ENCODE assay signal across 15 cellular contexts in the genomic region with DNA sequence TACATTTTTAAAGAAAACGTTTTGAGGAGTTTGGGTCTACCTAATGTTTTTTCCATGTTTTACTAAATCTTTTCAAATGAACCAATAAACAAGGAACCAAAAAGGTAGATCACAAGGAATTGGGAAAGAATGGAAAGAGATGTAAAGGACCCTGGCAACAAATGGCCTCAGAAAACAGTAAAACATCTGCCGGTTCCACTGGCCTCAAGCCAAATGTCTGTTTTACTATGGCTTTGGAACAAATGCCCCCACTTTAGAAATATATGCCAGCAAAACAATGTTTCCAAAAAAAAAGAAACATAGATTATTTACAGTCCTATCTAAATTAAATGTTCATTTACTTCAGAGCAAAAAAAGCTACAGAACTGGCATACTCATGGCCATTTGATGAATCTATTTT. TPM values are rescaled to one million over a fixed set of nuclear protein-coding genes. Genes with fewer than 3 reads are reported as not detected.
A peak's percentile ranks its signal among the peaks of the same experiment; 100 is the strongest.
DNase-seq lines count a peak whose midpoint lies in the region; ATAC-seq and TF ChIP-seq lines count a peak whose summit lies in the region.
"Had no signal": no experiment of that assay in that cellular context is flagged by ENCODE, and none has a peak within 500 bp of the region (broad histone marks: within the 10 kb centered on the region; RNA-seq: fewer than 3 reads in every experiment).

No MANE protein-coding gene starts in this region.

- peaks cover 10% of the 10 kb centered on the region for H3K4me1 Mint-ChIP-seq in activated T-helper 17 cell treated with anti-CD3 and anti-CD28 coated beads, Interleukin-2, amount 50 U/mL, for 72 hours
- H3K4me1 Mint-ChIP-seq in nephron progenitor cell = peaks cover 23% of the 10 kb centered on the region

- peaks cover 14 to 15% of the 10 kb centered on the region in 2 experiments; a peak in 3 of 4 replicates for H3K4me1 ChIP-seq in SK-N-SH (ENCODE audit: control insufficient read depth in 1 of 2, insufficient read depth in 2 of 2, low read depth in 1 of 2, low read length in 1 of 2)

- H3K36me3 Mint-ChIP-seq in activated T-helper 17 cell treated with anti-CD3 and anti-CD28 coated beads, Interleukin-2, amount 50 U/mL, for 72 hours (ENCODE audit: low read depth) = peaks cover 41% of the 10 kb centered on the region
- peaks cover 43% of the 10 kb centered on the region for H3K36me3 Mint-ChIP-seq in nephron progenitor cell (ENCODE audit: low read depth)

- no peaks in the 10 kb centered on the region for H3K9me2 ChIP-seq in SK-N-SH

- CTCF ChIA-PET in SK-N-SH (lab: Yijun Ruan, JAX) = no interaction called here

- H3K9me3 ChIP-seq in SK-N-SH = no peaks in the 10 kb centered on the region

- H3K9ac ChIP-seq in SK-N-SH = no peak overlapping the region

- TF ChIP-seq CTCF in SK-N-SH (IDR thresholded peaks at IDR 0.05) (no peak), nephron progenitor cell (IDR thresholded peaks at IDR 0.05) (no peak)

- H2AFZ ChIP-seq in SK-N-SH (ENCODE audit: low read depth) = no peak overlapping the region

- H3F3A ChIP-seq in SK-N-SH (replicated peaks; ENCODE audit: insufficient read depth) = peaks cover 12% of the 10 kb centered on the region

- H3K79me2 ChIP-seq in SK-N-SH (ENCODE audit: insufficient read depth) = peaks cover 53% of the 10 kb centered on the region

- no peaks in the 10 kb centered on the region for H4K20me1 ChIP-seq in SK-N-SH (ENCODE audit: insufficient read depth)

- DNase-seq in SK-N-SH (peak; percentile 23), NCI-H1105 treated with DMSO at 0.1 percent for 48 hours (lab: John Stamatoyannopoulos, UW) (peak; percentile 70), nephron progenitor cell (no peak), NCI-H187 (lab: John Stamatoyannopoulos, UW) (no peak)
- DNase-seq in activated CD8-positive, alpha-beta memory T cell treated with anti-CD3 and anti-CD28 coated beads for 24 hours = no peak
- DNase-seq: caudate nucleus, H7, midbrain, NCI-H1436 treated with DMSO at 0.1 percent for 48 hours, SW 1271, WERI-Rb-1 had no signal

- H3K27me3 Mint-ChIP-seq in activated T-helper 17 cell treated with anti-CD3 and anti-CD28 coated beads, Interleukin-2, amount 50 U/mL, for 72 hours = no peaks in the 10 kb centered on the region
- H3K27me3 Mint-ChIP-seq in nephron progenitor cell (ENCODE audit: low read depth, poor library complexity) = no peaks in the 10 kb centered on the region

- no peak overlapping the region for H3K4me2 ChIP-seq in SK-N-SH

- no peaks in the 10 kb centered on the region for H3K27me3 ChIP-seq in SK-N-SH (ENCODE audit: insufficient read depth)

- peak overlapping the region; percentile 33 for H3K4me3 Mint-ChIP-seq in activated T-helper 17 cell treated with anti-CD3 and anti-CD28 coated beads, Interleukin-2, amount 50 U/mL, for 72 hours
- peak overlapping the region; percentile 71 for H3K4me3 Mint-ChIP-seq in nephron progenitor cell

- no peaks in the 10 kb centered on the region for H3K9me3 Mint-ChIP-seq in activated T-helper 17 cell treated with anti-CD3 and anti-CD28 coated beads, Interleukin-2, amount 50 U/mL, for 72 hours
- no peaks in the 10 kb centered on the region for H3K9me3 Mint-ChIP-seq in nephron progenitor cell
- H3K9me3 Mint-ChIP-seq: activated naive CD4-positive, alpha-beta T cell treated with anti-CD3 and anti-CD28 coated beads, Interleukin-2, amount 50 U/mL, for 72 hours had no signal

- no peak overlapping the region; a peak in 1 of 4 replicates for H3K4me3 ChIP-seq in SK-N-SH (ENCODE audit: low read depth in 2 of 2, low read length in 1 of 2)

- H3K27ac Mint-ChIP-seq in activated T-helper 17 cell treated with anti-CD3 and anti-CD28 coated beads, Interleukin-2, amount 50 U/mL, for 72 hours = peak overlapping the region; percentile 10
- H3K27ac Mint-ChIP-seq in nephron progenitor cell = no peak overlapping the region
- H3K27ac Mint-ChIP-seq: activated naive CD4-positive, alpha-beta T cell treated with anti-CD3 and anti-CD28 coated beads, Interleukin-2, amount 50 U/mL, for 72 hours had no signal

- no peak for TF ChIP-seq RAD21 in SK-N-SH (IDR thresholded peaks at IDR 0.05; ENCODE audit: low read length)

- no peak for TF ChIP-seq EP300 in SK-N-SH (IDR thresholded peaks at IDR 0.05; ENCODE audit: borderline replicate concordance in 1 of 2, low read depth in 1 of 2, low read length in 1 of 2)

- H3K36me3 ChIP-seq in SK-N-SH (replicated peaks in 1 of 2; ENCODE audit: control insufficient read depth in 1 of 2, insufficient read depth in 2 of 2, low read length in 1 of 2) = peaks cover 44 to 57% of the 10 kb centered on the region in 2 experiments

- ATAC-seq in SK-N-SH treated with all-trans-retinoic acid at 6 μM for 48 hours = no peak
- ATAC-seq in activated T-helper 17 cell treated with anti-CD3 and anti-CD28 coated beads, Interleukin-2, amount 50 U/mL, for 72 hours (replicated peaks) = no peak
- ATAC-seq in GM21515 (IDR thresholded peaks at IDR 0.05; ENCODE audit: unreplicated experiment) = no peak
- ATAC-seq: activated naive CD4-positive, alpha-beta T cell treated with anti-CD3 and anti-CD28 coated beads, Interleukin-2, amount 50 U/mL, for 72 hours had no signal

- no peak overlapping the region; a peak in 1 of 4 replicates for H3K27ac ChIP-seq in SK-N-SH (ENCODE audit: low read depth in 2 of 2, low read length in 1 of 2)
- H3K27ac ChIP-seq: WERI-Rb-1 had no signal

- POLR2A ChIA-PET in SK-N-SH (lab: Yijun Ruan, JAX) = no interaction called here

- WGBS in SK-N-SH (ENCODE audit: low lambda C conversion rate) = 45% methylated on average over 2 of the region's 2 CpGs

TF ChIP-seq in SK-N-SH, 30 proteins besides CTCF, POLR2A, EP300 and RAD21:
- TF ChIP-seq YY1 (IDR thresholded peaks at IDR 0.05; ENCODE audit: low read depth) (no peak), NFIC (IDR thresholded peaks at IDR 0.05; ENCODE audit: borderline replicate concordance) (peak; percentile 53; the same call in 1 of the 2 replicates)
- TF ChIP-seq, protein P1, sequence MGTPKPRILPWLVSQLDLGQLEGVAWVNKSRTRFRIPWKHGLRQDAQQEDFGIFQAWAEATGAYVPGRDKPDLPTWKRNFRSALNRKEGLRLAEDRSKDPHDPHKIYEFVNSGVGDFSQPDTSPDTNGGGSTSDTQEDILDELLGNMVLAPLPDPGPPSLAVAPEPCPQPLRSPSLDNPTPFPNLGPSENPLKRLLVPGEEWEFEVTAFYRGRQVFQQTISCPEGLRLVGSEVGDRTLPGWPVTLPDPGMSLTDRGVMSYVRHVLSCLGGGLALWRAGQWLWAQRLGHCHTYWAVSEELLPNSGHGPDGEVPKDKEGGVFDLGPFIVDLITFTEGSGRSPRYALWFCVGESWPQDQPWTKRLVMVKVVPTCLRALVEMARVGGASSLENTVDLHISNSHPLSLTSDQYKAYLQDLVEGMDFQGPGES (IDR thresholded peaks at IDR 0.05; ENCODE audit: low read depth, low read length) = no peak

TF ChIP-seq in SK-N-SH treated with all-trans-retinoic acid at 6 μM for 48 hours, 23 proteins besides CTCF, POLR2A, EP300 and RAD21 (continues in another document):
- TF ChIP-seq ZNF565 (CRISPR knock-in tag; conservative IDR thresholded peaks at IDR 0.05; ENCODE audit: low read depth) (no peak), ESRRG (CRISPR knock-in tag; IDR thresholded peaks at IDR 0.05) (no peak), TCF4 (CRISPR knock-in tag; IDR thresholded peaks at IDR 0.05; ENCODE audit: borderline replicate concordance) (no peak), CSDC2 (CRISPR knock-in tag; IDR thresholded peaks at IDR 0.05) (no peak), PPARA (CRISPR knock-in tag; IDR thresholded peaks at IDR 0.05; ENCODE audit: borderline replicate concordance) (no peak), OSR1 (CRISPR knock-in tag; IDR thresholded peaks at IDR 0.05) (no peak), ZC3H10 (CRISPR knock-in tag; IDR thresholded peaks at IDR 0.05) (no peak), TSHZ2 (CRISPR knock-in tag; IDR thresholded peaks at IDR 0.05) (no peak), BACH2 (CRISPR knock-in tag; IDR thresholded peaks at IDR 0.05; ENCODE audit: borderline replicate concordance) (no peak), RARB (CRISPR knock-in tag; IDR thresholded peaks at IDR 0.05) (no peak)

RNA-seq across cellular contexts. Expression of gene TRMT5, which starts 3.0 kb away (rescaled TPM):
- polyA plus RNA-seq in SK-N-SH (2012; rRNA removed) = 4.0 TPM in 2 replicates
- polyA plus RNA-seq in SK-N-SH (2012; cell fraction: cytosol; rRNA removed) = 6.3 and 6.8 TPM in 2 replicates
- 2.8 and 4.4 TPM in 2 replicates for polyA plus RNA-seq in SK-N-SH (2012; cell fraction: nucleus; rRNA removed)
- 10 to 100 TPM; 16.4 to 16.5 TPM for total RNA-seq in activated T-helper 17 cell treated with anti-CD3 and anti-CD28 coated beads, Interleukin-2, amount 50 U/mL, for 72 hours

RNA-seq across cellular contexts. Expression of gene SLC38A6, which starts 3.2 kb away (rescaled TPM):
- 10.4 and 15.3 TPM in 2 replicates for polyA plus RNA-seq in SK-N-SH (2012; rRNA removed)
- 13.0 and 14.4 TPM in 2 replicates for polyA plus RNA-seq in SK-N-SH (2012; cell fraction: cytosol; rRNA removed)
- 13.5 and 28.2 TPM in 2 replicates for polyA plus RNA-seq in SK-N-SH (2012; cell fraction: nucleus; rRNA removed)
- total RNA-seq in activated T-helper 17 cell treated with anti-CD3 and anti-CD28 coated beads, Interleukin-2, amount 50 U/mL, for 72 hours = 10 to 100 TPM in 1 of 2 donors, 1 to 10 TPM in 1; 8.7 to 11.8 TPM

Comparison
In these comparisons a context has a peak if more than half of its experiments do, and no peak if none do; other contexts are left out.
1. DNase-seq: peak in SK-N-SH (single experiment) and NCI-H1105 treated with DMSO at 0.1 percent for 48 hours (single experiment); none in nephron progenitor cell (single experiment), activated CD8-positive, alpha-beta memory T cell treated with anti-CD3 and anti-CD28 coated beads for 24 hours (single experiment) and NCI-H187 (0 of 2).